Comparison of ENCODE assay signal across 8 cellular contexts in genomic region chrX:17377795-17378194, GRCh38. TPM values are rescaled to one million over a fixed set of nuclear protein-coding genes. Genes with fewer than 3 reads are reported as not detected.
DNase-seq lines count a peak whose midpoint lies in the region; ATAC-seq and TF ChIP-seq lines count a peak whose summit lies in the region.

No MANE protein-coding gene starts in this region.

- no TSS peak for BruUV-seq in PC-3 (replicated peaks; lab: Mats Ljungman, UMichigan)

- POLR2A ChIA-PET in PC-3 (lab: Charles Lee; ENCODE audit: unreplicated experiment) = no interaction called here

- no peak overlapping the region for H2AFZ ChIP-seq in PC-3 (ENCODE audit: low read length)

- no peaks in the 10 kb centered on the region for H3K36me3 ChIP-seq in PC-3 (ENCODE audit: low read depth, low read length)
- no peaks in the 10 kb centered on the region for H3K36me3 ChIP-seq in esophagus muscularis mucosa
- H3K36me3 ChIP-seq in psoas muscle (ENCODE audit: insufficient read depth in 1 of 2, low read depth in 1 of 2) = no peaks in the 10 kb centered on the region

- H3F3A ChIP-seq in PC-3 (ENCODE audit: low read length, unreplicated experiment) = no peaks in the 10 kb centered on the region

- TF ChIP-seq EP300 in esophagus muscularis mucosa (IDR thresholded peaks at IDR 0.05) = no peak

- peak overlapping the region; percentile 89 for H3K4me2 ChIP-seq in PC-3 (ENCODE audit: low read length)

- CTCF ChIA-PET in PC-3 (lab: Charles Lee) = no interaction called here

- intact Hi-C loops in PC-3 (cut with micrococcal nuclease) = loop anchor here (5.0 to 10.0 kb wide), 3 partner anchors 67 to 255 kb away; no protein-coding TSS in a partner anchor
- intact Hi-C loops in esophagus muscularis mucosa (cut with DNase I) = loop anchor here (10.0 kb wide), 4 partner anchors 83 to 317 kb away; no protein-coding TSS in a partner anchor
- intact Hi-C loops in psoas muscle (cut with DNase I) = loop anchor here in 1 of 2 donors (10.0 kb wide), 1 partner anchor 217 kb away; no protein-coding TSS in a partner anchor

- DNase-seq in GM10266 (ENCODE audit: extremely low spot score) (peak; percentile 7), PC-3 (no peak), esophagus muscularis mucosa (ENCODE audit: extremely low spot score) (no peak), psoas muscle (no peak), mucosa of gallbladder (ENCODE audit: low spot score) (no peak)

- H3K79me2 ChIP-seq in PC-3 (ENCODE audit: low read length) = peaks cover 64% of the 10 kb centered on the region

- no peaks in the 10 kb centered on the region for H3K27me3 ChIP-seq in PC-3 (ENCODE audit: low read length)
- H3K27me3 ChIP-seq in esophagus muscularis mucosa = no peaks in the 10 kb centered on the region
- peaks cover 0 to 36% (median 2%) of the 10 kb centered on the region in 3 donors for H3K27me3 ChIP-seq in psoas muscle (ENCODE audit: insufficient read depth in 3 of 3, low read length in 2 of 3)

- TF ChIP-seq CTCF in GM10266 (IDR thresholded peaks at IDR 0.05; ENCODE audit: control insufficient read depth, insufficient read depth, low read depth, missing control alignments) (no peak), PC-3 (conservative IDR thresholded peaks at IDR 0.05; ENCODE audit: low read depth, low read length) (no peak), esophagus muscularis mucosa (IDR thresholded peaks at IDR 0.05) (no peak), psoas muscle (IDR thresholded peaks at IDR 0.05) (no peak)

- no peak for TF ChIP-seq POLR2A in esophagus muscularis mucosa (IDR thresholded peaks at IDR 0.05; ENCODE audit: low read depth)

- no peak for ATAC-seq in PC-3
- no peak for ATAC-seq in psoas muscle
- no peak for ATAC-seq in GM21381 (IDR thresholded peaks at IDR 0.05; ENCODE audit: unreplicated experiment)
- no peak for ATAC-seq in HG02981 (IDR thresholded peaks at IDR 0.05; ENCODE audit: unreplicated experiment)
- no peak for ATAC-seq in HG03108 (IDR thresholded peaks at IDR 0.05; ENCODE audit: unreplicated experiment)

- no peaks in the 10 kb centered on the region for H4K20me1 ChIP-seq in PC-3 (ENCODE audit: low read length)

- peak overlapping the region; percentile 91; the same call in 1 of the 2 replicates for H3K4me3 ChIP-seq in PC-3 (ENCODE audit: low read length)
- peak overlapping the region; percentile 62 to 70 (median 64) for H3K4me3 ChIP-seq in esophagus muscularis mucosa
- peak overlapping the region; percentile 63 for H3K4me3 ChIP-seq in psoas muscle

- H3K27ac ChIP-seq in PC-3 (ENCODE audit: low read length) = no peak overlapping the region
- H3K27ac ChIP-seq in esophagus muscularis mucosa (replicated peaks in 1 of 4) = peak overlapping the region; percentile 48 to 81 (median 63)
- H3K27ac ChIP-seq in psoas muscle = no peak overlapping the region

- H3K4me1 ChIP-seq in PC-3 (ENCODE audit: insufficient read depth, low read length) = peaks cover 18% of the 10 kb centered on the region
- peaks cover 0 to 15% (median 6%) of the 10 kb centered on the region in 4 donors for H3K4me1 ChIP-seq in esophagus muscularis mucosa
- no peaks in the 10 kb centered on the region for H3K4me1 ChIP-seq in psoas muscle

- H3K9me3 ChIP-seq in PC-3 (ENCODE audit: low read length) (no peaks in the 10 kb centered on the region), esophagus muscularis mucosa (peaks cover 0 to 9% (median 0%) of the 10 kb centered on the region in 4 donors), psoas muscle (peaks cover 15% of the 10 kb centered on the region)

- no peaks in the 10 kb centered on the region for H3K9me2 ChIP-seq in PC-3 (replicated peaks; ENCODE audit: low read length)

- 36% methylated on average over 9 of the region's 9 CpGs for WGBS in esophagus muscularis mucosa
- WGBS in psoas muscle, 3 donors = 40 to 54% (median 54%) methylated on average over 9 of the region's 9 CpGs

- H3K9ac ChIP-seq in PC-3 (ENCODE audit: low read length) = no peak overlapping the region

RNA-seq across cellular contexts. Expression of gene NHS, which starts 2.8 kb away (rescaled TPM):
- 4.9 and 5.6 TPM in 2 replicates for total RNA-seq in PC-3 (2014; rRNA removed)
- total RNA-seq in esophagus muscularis mucosa = 1 to 10 TPM; 5.0 to 8.7 (median 6.2) TPM
- total RNA-seq in psoas muscle = 1 to 10 TPM in 1 of 4 donors, under 1 TPM in 3; 0.22 to 1.3 (median 0.37) TPM
- under 1 TPM; 0.04 to 0.09 (median 0.08) TPM for polyA plus RNA-seq in psoas muscle
- total RNA-seq in mucosa of gallbladder = 5.6 TPM

Comparison
In these comparisons a context has a peak if more than half of its experiments do, and no peak if none do; other contexts are left out.
1. H3K27ac ChIP-seq: peak in esophagus muscularis mucosa (4 of 4); none in PC-3 (single experiment) and psoas muscle (single experiment).
2. Peak in every context shown above with its lines, with median percentiles within 50 percentile points of each other: H3K4me3 ChIP-seq.